In the genomic region with DNA sequence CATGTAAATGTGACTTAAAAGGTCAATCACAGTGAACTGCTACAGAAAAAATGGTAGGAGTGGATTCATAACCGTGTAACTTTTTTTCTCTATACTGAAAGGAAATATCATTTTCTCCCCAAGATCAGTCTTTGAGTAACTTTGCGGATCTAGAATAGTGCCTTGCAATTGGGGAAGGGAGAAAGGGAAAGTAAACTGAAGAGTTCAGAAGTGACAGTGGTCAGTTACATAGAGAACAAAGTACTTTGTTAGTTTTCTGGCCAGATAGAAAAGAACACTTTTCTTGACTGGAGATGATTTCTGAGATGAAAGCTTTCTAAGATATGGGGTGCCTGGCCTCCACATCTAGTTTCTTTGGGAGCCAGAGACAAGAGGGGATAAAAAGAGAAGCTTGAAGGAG, we compare ENCODE assay signal across 8 cellular contexts.
"Had no signal": no experiment of that assay in that cellular context is flagged by ENCODE, and none has a peak within 500 bp of the region (broad histone marks: within the 10 kb centered on the region; RNA-seq: fewer than 3 reads in every experiment).

No MANE protein-coding gene starts in this region.

- ATAC-seq: K562 had no signal

- H3K9me3 Mint-ChIP-seq: H9 had no signal

- H3K4me3 ChIP-seq: K562 had no signal

- H3K27ac Mint-ChIP-seq: H9 had no signal

- FAIRE-seq: H1, H54, K562 had no signal

- H3K27ac ChIP-seq: HL-60 had no signal

- H3K4me3 Mint-ChIP-seq: H9 had no signal

- DNase-seq: H9, HCEC 1CT, IMR-90, KG1 had no signal
